In genomic region chr3:71582612-71583568, GRCh38 we compare ENCODE assay signal across 8 cellular contexts.
A peak's percentile ranks its signal among the peaks of the same experiment; 100 is the strongest.
DNase-seq lines count a peak whose midpoint lies in the region; ATAC-seq and TF ChIP-seq lines count a peak whose summit lies in the region.

No MANE protein-coding gene starts in this region.

- peak overlapping the region; percentile 97 for H3K27ac ChIP-seq in layer of hippocampus (ENCODE audit: low read depth, low read length)

- no peak for ATAC-seq in GM19035 (IDR thresholded peaks at IDR 0.05; ENCODE audit: unreplicated experiment)

- no peaks in the 10 kb centered on the region for H3K27me3 ChIP-seq in layer of hippocampus (ENCODE audit: control insufficient read depth, insufficient read depth, low read length)

- TF ChIP-seq CTCF in LNCAP (IDR thresholded peaks at IDR 0.05), result 0 out of 2 replicates have a peak, but pooled peaks have one; percentile 9

- peak overlapping the region; percentile 82 for H3K4me3 ChIP-seq in GM08714 (ENCODE audit: low read length)

- DNase-seq in activated CD4-positive, CD25-positive, alpha-beta regulatory T cell (lab: John Stamatoyannopoulos, UW), result peak; percentile 26 to 50 (median 37)
- peak; percentile 49 for DNase-seq in central memory CD4-positive, alpha-beta T cell
- DNase-seq in stimulated activated CD4-positive, alpha-beta T cell treated with anti-CD3 and anti-CD28 coated beads, Interleukin-1b, Interleukin-23, amount 100 ng/mL, for 24 hours (ENCODE audit: low read depth in 4 of 4, low spot score in 1 of 4), result peak in 3 of 4 experiments; percentile 55 to 77 (median 72)
- DNase-seq in NCI-H1694 (lab: John Stamatoyannopoulos, UW), result no peak
